Comparison of ENCODE assay signal across 1 cellular context in genomic region chr2:27798948-27799645, GRCh38.
TF ChIP-seq lines count a peak whose summit lies in the region.

No MANE protein-coding gene starts in this region.

TF ChIP-seq in WTC11, 78 proteins besides CTCF, POLR2A, EP300 and RAD21 (continued from another document):
- TF ChIP-seq STAT6 (CRISPR knock-in tag; conservative IDR thresholded peaks at IDR 0.05; ENCODE audit: low read depth) (no peak), MXD4 (CRISPR knock-in tag; IDR thresholded peaks at IDR 0.05; ENCODE audit: borderline replicate concordance) (no peak), ATF1 (CRISPR knock-in tag; IDR thresholded peaks at IDR 0.05) (no peak), IRF1 (CRISPR knock-in tag; IDR thresholded peaks at IDR 0.05) (no peak), NR1H2 (CRISPR knock-in tag; IDR thresholded peaks at IDR 0.05) (no peak), ZNF281 (CRISPR knock-in tag; IDR thresholded peaks at IDR 0.05) (no peak)
